Comparison of ENCODE assay signal across 9 cellular contexts in genomic region chr20:17896771-17897369, GRCh38.
DNase-seq lines count a peak whose midpoint lies in the region; ATAC-seq and TF ChIP-seq lines count a peak whose summit lies in the region.
"Had no signal": no experiment of that assay in that cellular context is flagged by ENCODE, and none has a peak within 500 bp of the region (broad histone marks: within the 10 kb centered on the region; RNA-seq: fewer than 3 reads in every experiment).

No MANE protein-coding gene starts in this region.

- no peak for TF ChIP-seq CTCF in adrenal gland (IDR thresholded peaks at IDR 0.05)
- TF ChIP-seq CTCF in osteoblast (IDR thresholded peaks at IDR 0.05; ENCODE audit: extremely low read depth, low read depth, low read length): no peak

- WGBS in adrenal gland, 4 donors: 30 to 54% (median 36%) methylated on average over 3 of the region's 3 CpGs

- no peaks in the 10 kb centered on the region for H4K20me1 ChIP-seq in osteoblast (ENCODE audit: insufficient read depth, low read length)

- no peak for TF ChIP-seq POLR2A in adrenal gland (IDR thresholded peaks at IDR 0.05)

- no peak overlapping the region for H3K4me3 ChIP-seq in adrenal gland
- H3K4me3 ChIP-seq in osteoblast (ENCODE audit: insufficient read depth, low read length): no peak overlapping the region

- H3K36me3 ChIP-seq in adrenal gland (replicated peaks in 1 of 2) (no peaks in the 10 kb centered on the region), osteoblast (ENCODE audit: insufficient read depth, low read length) (no peaks in the 10 kb centered on the region)

- no peak overlapping the region for H2AFZ ChIP-seq in osteoblast (ENCODE audit: low read length)

- H3K4me1 ChIP-seq in adrenal gland (replicated peaks in 1 of 2): peaks cover 24 to 27% of the 10 kb centered on the region in 2 donors
- H3K4me1 ChIP-seq in osteoblast (ENCODE audit: insufficient read depth, low read length): peaks cover 23% of the 10 kb centered on the region

- H3K9me3 ChIP-seq in adrenal gland (replicated peaks in 1 of 3) (peaks cover 0 to 3% (median 0%) of the 10 kb centered on the region in 3 donors), osteoblast (ENCODE audit: low read depth, low read length) (no peaks in the 10 kb centered on the region)

- H3K27ac ChIP-seq in adrenal gland (peak overlapping the region in 3 of 5 donors; percentile 79 to 91 (median 86)), osteoblast (ENCODE audit: low read depth, low read length) (no peak overlapping the region)

- H3K79me2 ChIP-seq in osteoblast (ENCODE audit: insufficient read depth, low read length): no peaks in the 10 kb centered on the region

- peak; percentile 41 for ATAC-seq in GM18498 (IDR thresholded peaks at IDR 0.05; ENCODE audit: unreplicated experiment)
- ATAC-seq in GM21515 (IDR thresholded peaks at IDR 0.05; ENCODE audit: unreplicated experiment): no peak
- no peak for ATAC-seq in HG03439 (IDR thresholded peaks at IDR 0.05; ENCODE audit: unreplicated experiment)

- peak; percentile 23 for DNase-seq in HCEC 1CT
- DNase-seq in adrenal gland: peak in 5 of 7 donors; percentile 45 to 60 (median 49)
- DNase-seq in osteoblast (ENCODE audit: insufficient read length, low spot score, missing footprints): peak; percentile 58
- no peak for DNase-seq in HT-29 (ENCODE audit: low spot score)
- DNase-seq in NCI-H128 (lab: John Stamatoyannopoulos, UW; ENCODE audit: unreplicated experiment): no peak
- DNase-seq: NCI-H69 had no signal

- intact Hi-C loops in adrenal gland (cut with DNase I): loop anchor here in 1 of 2 donors (5.0 kb wide), 1 partner anchor 215 kb away; the partner anchor contains the start of gene RRBP1

- peak overlapping the region; percentile 88 for H3K4me2 ChIP-seq in osteoblast (ENCODE audit: insufficient read depth, low read length)

- H3K27me3 ChIP-seq in adrenal gland (no peaks in the 10 kb centered on the region), osteoblast (ENCODE audit: insufficient read depth, low read length) (no peaks in the 10 kb centered on the region)

Comparison
In these comparisons a context has a peak if more than half of its experiments do, and no peak if none do; other contexts are left out.
1. DNase-seq: peak in HCEC 1CT (single experiment), adrenal gland (5 of 7) and osteoblast (single experiment); none in HT-29 (single experiment) and NCI-H128 (single experiment).